In the genomic region with DNA sequence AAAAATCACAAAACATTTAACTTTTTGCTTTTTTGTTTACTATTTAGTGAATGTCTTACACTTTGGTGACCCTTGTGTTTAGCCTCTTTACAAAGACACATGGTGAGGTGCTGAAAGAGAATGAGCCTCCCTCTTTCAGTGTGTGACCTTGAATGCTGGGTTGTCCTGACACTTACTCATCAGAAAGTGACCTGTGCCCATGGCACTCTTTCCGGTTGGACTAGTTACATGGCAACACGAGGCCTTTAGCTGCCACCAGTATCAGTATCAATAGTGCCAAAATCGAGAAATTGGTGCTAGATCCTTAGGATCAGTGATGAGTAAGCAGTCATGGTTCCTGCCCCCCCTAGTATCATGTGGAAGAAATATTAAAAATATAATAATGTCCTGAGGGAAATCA, we compare ENCODE assay signal across 11 cellular contexts. TPM values are rescaled to one million over a fixed set of nuclear protein-coding genes. Genes with fewer than 3 reads are reported as not detected.
DNase-seq lines count a peak whose midpoint lies in the region; ATAC-seq, FAIRE-seq and TF ChIP-seq lines count a peak whose summit lies in the region.
"Had no signal": no experiment of that assay in that cellular context is flagged by ENCODE, and none has a peak within 500 bp of the region (broad histone marks: within the 10 kb centered on the region; RNA-seq: fewer than 3 reads in every experiment).

No MANE protein-coding gene starts in this region.

- H3K27me3 Mint-ChIP-seq in nephron (ENCODE audit: low read depth): no peaks in the 10 kb centered on the region

- H3K9me3 Mint-ChIP-seq in nephron: no peaks in the 10 kb centered on the region

- H3K27me3 ChIP-seq in ACC112 (ENCODE audit: insufficient read depth, low read length): no peaks in the 10 kb centered on the region
- H3K27me3 ChIP-seq in HL-60 (ENCODE audit: insufficient read depth, poor library complexity, severe bottlenecking): no peaks in the 10 kb centered on the region
- H3K27me3 ChIP-seq in adipocyte (replicated peaks; ENCODE audit: control insufficient read depth, insufficient read depth, low read length): no peaks in the 10 kb centered on the region
- H3K27me3 ChIP-seq in lower lobe of right lung (ENCODE audit: low read depth): no peaks in the 10 kb centered on the region

- peak overlapping the region; percentile 23 for H2AFZ ChIP-seq in ACC112 (ENCODE audit: low read length, unreplicated experiment)

- peak overlapping the region; percentile 52 to 77 (median 76) for H3K4me3 Mint-ChIP-seq in nephron

- H3K4me3 ChIP-seq in ACC112 (ENCODE audit: low read depth, low read length) (no peak overlapping the region), HL-60 (replicated peaks; ENCODE audit: insufficient read depth, low read length) (no peak overlapping the region), adipocyte (ENCODE audit: low read length) (no peak overlapping the region), foreskin fibroblast (ENCODE audit: low read depth in 1 of 2, low read length in 2 of 2) (no peak overlapping the region), kidney (ENCODE audit: low read length in 2 of 2) (no peak overlapping the region), lower lobe of right lung (no peak overlapping the region)

- FAIRE-seq in kidney (lab: Jason Lieb, UNC): no peak
- FAIRE-seq: bronchial epithelial cell had no signal

- DNase-seq in HL-60 (ENCODE audit: low read depth in 1 of 2, low spot score in 1 of 2) (no peak), adipocyte (ENCODE audit: low read depth) (no peak), cortex of kidney (lab: John Stamatoyannopoulos, UW) (no peak), foreskin fibroblast (no peak), kidney (no peak), lower lobe of right lung (no peak)
- DNase-seq: stimulated activated CD8-positive, alpha-beta memory T cell treated with anti-CD3 and anti-CD28 coated beads, Interleukin-4, amount 100 ng/mL, for 48 hours had no signal

- TF ChIP-seq CTCF in HL-60 (IDR thresholded peaks at IDR 0.05; ENCODE audit: insufficient read depth, low read length) (no peak), nephron (IDR thresholded peaks at IDR 0.05; ENCODE audit: unreplicated experiment in 3 of 3) (no peak), foreskin fibroblast (IDR thresholded peaks at IDR 0.05; ENCODE audit: low read depth, low read length) (no peak), kidney (IDR thresholded peaks at IDR 0.05; ENCODE audit: borderline replicate concordance, extremely low read depth, insufficient read depth) (no peak), lower lobe of right lung (IDR thresholded peaks at IDR 0.05) (no peak)

- H3K9ac ChIP-seq in adipocyte (ENCODE audit: low read length): peak overlapping the region; percentile 58
- no peak overlapping the region for H3K9ac ChIP-seq in kidney (ENCODE audit: low read length in 2 of 2)

- H3K79me2 ChIP-seq in ACC112 (ENCODE audit: control insufficient read depth, insufficient read depth, low read length, unreplicated experiment): peaks cover 25% of the 10 kb centered on the region

- peak overlapping the region; percentile 5 for H3K27ac ChIP-seq in ACC112 (ENCODE audit: low read depth, low read length)
- 0 out of 2 replicates have a peak overlapping the region, but pooled peaks have one; percentile 9 for H3K27ac ChIP-seq in HL-60 (replicated peaks)
- H3K27ac ChIP-seq in kidney (ENCODE audit: low read depth in 2 of 2, low read length in 2 of 2): no peak overlapping the region
- no peak overlapping the region for H3K27ac ChIP-seq in lower lobe of right lung

- no peaks in the 10 kb centered on the region for H3K9me3 ChIP-seq in adipocyte (ENCODE audit: control insufficient read depth, low read length)
- H3K9me3 ChIP-seq in kidney (ENCODE audit: control insufficient read depth in 1 of 2, low read length in 2 of 2): no peaks in the 10 kb centered on the region
- no peaks in the 10 kb centered on the region for H3K9me3 ChIP-seq in lower lobe of right lung

- peaks cover 8% of the 10 kb centered on the region for H3K36me3 Mint-ChIP-seq in nephron (ENCODE audit: low read depth)

- intact Hi-C loops in kidney (cut with DNase I) (loop anchor here (5.0 kb wide), 1 partner anchor 215 kb away; no protein-coding TSS in a partner anchor), lower lobe of right lung (cut with DNase I) (no loop called here)

- peaks cover 9% of the 10 kb centered on the region for H3K4me1 Mint-ChIP-seq in nephron

- no peak for ATAC-seq in lower lobe of right lung

- no peaks in the 10 kb centered on the region; the same call in 1 of the 2 replicates for H3K36me3 ChIP-seq in ACC112 (ENCODE audit: insufficient read depth, low read length)
- H3K36me3 ChIP-seq in adipocyte (ENCODE audit: control insufficient read depth, insufficient read depth, low read length, severe bottlenecking): peaks cover 8% of the 10 kb centered on the region
- H3K36me3 ChIP-seq in kidney (ENCODE audit: control insufficient read depth in 1 of 2, insufficient read depth in 2 of 2, low read length in 2 of 2): no peaks in the 10 kb centered on the region
- H3K36me3 ChIP-seq in lower lobe of right lung: peaks cover 17% of the 10 kb centered on the region

- H3K4me1 ChIP-seq in ACC112 (ENCODE audit: control insufficient read depth, insufficient read depth, low read length, unreplicated experiment) (peaks cover 4% of the 10 kb centered on the region), adipocyte (ENCODE audit: control insufficient read depth, insufficient read depth, low read length) (peaks cover 10% of the 10 kb centered on the region), kidney (ENCODE audit: control insufficient read depth in 1 of 2, insufficient read depth in 1 of 2, low read depth in 1 of 2, low read length in 2 of 2) (peaks cover 4 to 5% of the 10 kb centered on the region in 2 donors), lower lobe of right lung (peaks cover 20% of the 10 kb centered on the region)

- H3K27ac Mint-ChIP-seq in nephron: peak overlapping the region; percentile 64 to 74 (median 67)

RNA-seq across cellular contexts. Expression of a gene that starts 1.7 kb away (rescaled TPM):
- total RNA-seq in kidney (80.7 TPM), lower lobe of right lung (64.5 TPM)
- 47.0 TPM for polyA plus RNA-seq in kidney (ENCODE audit: insufficient read depth, low read depth, low replicate concordance)

RNA-seq across cellular contexts. Expression of a gene that starts 38.2 kb away (rescaled TPM):
- total RNA-seq in kidney (not detected), lower lobe of right lung (9.8 TPM)
- polyA plus RNA-seq in kidney (ENCODE audit: insufficient read depth, low read depth, low replicate concordance): not detected
- total RNA-seq: bronchial epithelial cell, H7 had no signal

RNA-seq across cellular contexts. Expression of a gene that starts 51.6 kb away (rescaled TPM):
- 49.9 TPM for total RNA-seq in kidney
- 40.1 TPM for polyA plus RNA-seq in kidney (ENCODE audit: insufficient read depth, low read depth, low replicate concordance)
- 84.0 TPM for total RNA-seq in lower lobe of right lung

Comparison
In these comparisons a context has a peak if more than half of its experiments do, and no peak if none do; other contexts are left out.
1. H3K27ac ChIP-seq: peak in ACC112 (single experiment) and HL-60 (single experiment); none in kidney (0 of 2) and lower lobe of right lung (single experiment).